8 cellular contexts compared by ENCODE assay signal in the genomic region with DNA sequence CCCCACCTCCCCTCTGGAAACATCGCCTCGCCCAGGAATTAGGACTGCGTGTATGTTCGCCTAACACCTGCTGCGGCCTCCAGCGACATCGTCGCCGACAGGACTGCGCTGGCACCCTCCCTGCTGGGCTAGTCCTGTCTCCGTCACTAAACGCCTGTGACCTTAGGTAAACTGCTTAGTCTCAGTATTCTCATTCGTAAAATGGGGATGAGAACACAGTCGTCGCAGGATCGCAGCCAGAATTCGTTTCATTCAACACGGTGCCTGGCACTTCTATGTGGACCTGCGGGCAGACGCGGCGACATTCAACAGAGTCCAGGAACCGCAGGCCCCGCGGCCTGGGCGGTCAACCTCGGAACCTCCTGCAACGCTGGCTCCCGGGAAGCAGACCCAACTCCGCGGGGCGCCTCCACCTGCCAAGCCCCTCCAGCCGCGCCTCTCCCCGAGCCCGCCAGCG. TPM values are rescaled to one million over a fixed set of nuclear protein-coding genes. Genes with fewer than 3 reads are reported as not detected.
A peak's percentile ranks its signal among the peaks of the same experiment; 100 is the strongest.
DNase-seq lines count a peak whose midpoint lies in the region; ATAC-seq and TF ChIP-seq lines count a peak whose summit lies in the region.

No MANE protein-coding gene starts in this region.

- peaks cover 0 to 1% (median 0%) of the 10 kb centered on the region in 3 donors for H3K27me3 Mint-ChIP-seq in CD14-positive monocyte (ENCODE audit: low read depth in 3 of 3)
- H3K27me3 Mint-ChIP-seq in activated naive CD4-positive, alpha-beta T cell treated with anti-CD3 and anti-CD28 coated beads, Interleukin-2, amount 50 U/mL, for 24 hours, result no peaks in the 10 kb centered on the region

- no peaks in the 10 kb centered on the region for H3K36me3 Mint-ChIP-seq in CD14-positive monocyte
- no peaks in the 10 kb centered on the region for H3K36me3 Mint-ChIP-seq in activated naive CD4-positive, alpha-beta T cell treated with anti-CD3 and anti-CD28 coated beads, Interleukin-2, amount 50 U/mL, for 24 hours

- peak; percentile 22 for ATAC-seq in omental fat pad (ENCODE audit: low FRiP score)
- ATAC-seq in HG03457 (IDR thresholded peaks at IDR 0.05; ENCODE audit: unreplicated experiment), result no peak

- H3K36me3 ChIP-seq in KOPT-K1 (ENCODE audit: insufficient read depth, low read length) (no peaks in the 10 kb centered on the region), cardiac muscle cell (no peaks in the 10 kb centered on the region)

- H3K4me1 ChIP-seq in cardiac muscle cell (ENCODE audit: low read depth), result no peaks in the 10 kb centered on the region

- DNase-seq in CD14-positive monocyte (ENCODE audit: low spot score) (no peak), GM20000 (ENCODE audit: low spot score) (peak; percentile 33), cardiac muscle cell (ENCODE audit: low read depth in 1 of 2, low spot score in 1 of 2) (peak; percentile 14 to 29), omental fat pad (ENCODE audit: low spot score) (no peak), mesenteric fat pad (ENCODE audit: low spot score) (no peak)

- H3K4me3 Mint-ChIP-seq in CD14-positive monocyte, result peak overlapping the region; percentile 91 to 97
- H3K4me3 Mint-ChIP-seq in activated naive CD4-positive, alpha-beta T cell treated with anti-CD3 and anti-CD28 coated beads, Interleukin-2, amount 50 U/mL, for 24 hours, result peak overlapping the region; percentile 89

- H3K27ac Mint-ChIP-seq in CD14-positive monocyte, result peak overlapping the region; percentile 66 to 91 (median 85)
- peak overlapping the region; percentile 74 for H3K27ac Mint-ChIP-seq in activated naive CD4-positive, alpha-beta T cell treated with anti-CD3 and anti-CD28 coated beads, Interleukin-2, amount 50 U/mL, for 24 hours

- H3K27me3 ChIP-seq in cardiac muscle cell, result peaks cover 32% of the 10 kb centered on the region

- H3K4me3 ChIP-seq in cardiac muscle cell, result peak overlapping the region; percentile 89

- no peak for TF ChIP-seq CTCF in CD14-positive monocyte (IDR thresholded peaks at IDR 0.05)
- no peak for TF ChIP-seq CTCF in GM20000 (IDR thresholded peaks at IDR 0.05; ENCODE audit: extremely low read depth, missing control alignments)
- no peak for TF ChIP-seq CTCF in cardiac muscle cell (IDR thresholded peaks at IDR 0.05; ENCODE audit: low read depth, low read length)
- no peak for TF ChIP-seq CTCF in omental fat pad (IDR thresholded peaks at IDR 0.05)

- no peaks in the 10 kb centered on the region for H3K9me3 ChIP-seq in KOPT-K1 (ENCODE audit: insufficient read depth, low read length, poor library complexity, severe bottlenecking)
- no peaks in the 10 kb centered on the region for H3K9me3 ChIP-seq in cardiac muscle cell (ENCODE audit: low read depth)

- intact Hi-C loops in CD14-positive monocyte (cut with micrococcal nuclease), result loop anchor here (5.0 to 10.0 kb wide), 2 partner anchors 42 to 50 kb away; partner anchors contain the start of gene IFT88 (in 1 of the 2)

- H3K4me1 Mint-ChIP-seq in CD14-positive monocyte, result peaks cover 37% of the 10 kb centered on the region
- peaks cover 33% of the 10 kb centered on the region for H3K4me1 Mint-ChIP-seq in activated naive CD4-positive, alpha-beta T cell treated with anti-CD3 and anti-CD28 coated beads, Interleukin-2, amount 50 U/mL, for 24 hours

- H3K9me3 Mint-ChIP-seq in CD14-positive monocyte, result peaks cover 0 to 3% (median 0%) of the 10 kb centered on the region in 7 donors
- H3K9me3 Mint-ChIP-seq in activated naive CD4-positive, alpha-beta T cell treated with anti-CD3 and anti-CD28 coated beads, Interleukin-2, amount 50 U/mL, for 24 hours, result no peaks in the 10 kb centered on the region

- H3K27ac ChIP-seq in KOPT-K1 (ENCODE audit: low read depth, low read length, poor library complexity, severe bottlenecking), result peak overlapping the region; percentile 50
- H3K27ac ChIP-seq in cardiac muscle cell, result no peak overlapping the region

RNA-seq across cellular contexts. Expression of gene CRYL1, which starts 0.5 kb away (rescaled TPM):
- 10 to 100 TPM; 51.4 to 70.2 TPM for polyA plus RNA-seq in CD14-positive monocyte
- total RNA-seq in cardiac muscle cell, result 29.8 and 41.6 TPM in 2 replicates
- polyA plus RNA-seq in cardiac muscle cell, result 43.6 and 73.6 TPM in 2 replicates
- total RNA-seq in omental fat pad, result 10 to 100 TPM; 30.3 to 42.2 (median 35.3) TPM
- 31.0 TPM for total RNA-seq in mesenteric fat pad

RNA-seq across cellular contexts. Expression of gene IFT88, which starts 41.8 kb away (rescaled TPM):
- polyA plus RNA-seq in CD14-positive monocyte (1 to 10 TPM; 2.9 to 4.1 TPM), cardiac muscle cell (15.7 and 18.2 TPM in 2 replicates)
- total RNA-seq in cardiac muscle cell (10.1 and 18.6 TPM in 2 replicates), omental fat pad (10 to 100 TPM in 2 of 4 donors, 1 to 10 TPM in 2; 9.2 to 14.2 (median 11.3) TPM), mesenteric fat pad (13.4 TPM)

Comparison
In these comparisons a context has a peak if more than half of its experiments do, and no peak if none do; other contexts are left out.
1. DNase-seq: peak in GM20000 (single experiment) and cardiac muscle cell (2 of 2); none in CD14-positive monocyte (single experiment), omental fat pad (single experiment) and mesenteric fat pad (single experiment).